In genomic region chr3:37859908-37860199, GRCh38 we compare ENCODE assay signal across 9 cellular contexts. TPM values are rescaled to one million over a fixed set of nuclear protein-coding genes. Genes with fewer than 3 reads are reported as not detected.
A peak's percentile ranks its signal among the peaks of the same experiment; 100 is the strongest.
DNase-seq lines count a peak whose midpoint lies in the region; TF ChIP-seq lines count a peak whose summit lies in the region.
"Had no signal": no experiment of that assay in that cellular context is flagged by ENCODE, and none has a peak within 500 bp of the region (broad histone marks: within the 10 kb centered on the region; RNA-seq: fewer than 3 reads in every experiment).

No MANE protein-coding gene starts in this region.

- peaks cover 29% of the 10 kb centered on the region for H3F3A ChIP-seq in neural progenitor cell (ENCODE audit: low read depth)

- H3K27me3 ChIP-seq in ACC112 (ENCODE audit: insufficient read depth, low read length) (no peaks in the 10 kb centered on the region), HUES6 (ENCODE audit: control insufficient read depth, insufficient read depth, low read length) (peaks cover 2% of the 10 kb centered on the region), duodenal mucosa (ENCODE audit: control insufficient read depth in 1 of 2, insufficient read depth in 2 of 2, low read length in 2 of 2) (no peaks in the 10 kb centered on the region), neural progenitor cell (peaks cover 11% of the 10 kb centered on the region)

- H4K20me1 ChIP-seq in neural progenitor cell (ENCODE audit: low read depth), result peaks cover 18% of the 10 kb centered on the region

- no peaks in the 10 kb centered on the region for H3K9me3 Mint-ChIP-seq in neural progenitor cell

- H3K4me1 Mint-ChIP-seq in neural progenitor cell, result peaks cover 29% of the 10 kb centered on the region

- H3K36me3 ChIP-seq in ACC112 (ENCODE audit: insufficient read depth, low read length), result no peaks in the 10 kb centered on the region
- H3K36me3 ChIP-seq in HUES6 (ENCODE audit: control insufficient read depth, insufficient read depth, low read length), result no peaks in the 10 kb centered on the region
- H3K36me3 ChIP-seq in duodenal mucosa (ENCODE audit: control insufficient read depth in 1 of 2, insufficient read depth in 2 of 2, low read length in 2 of 2), result no peaks in the 10 kb centered on the region
- no peaks in the 10 kb centered on the region for H3K36me3 ChIP-seq in neural progenitor cell

- no peak for TF ChIP-seq CTCF in neural progenitor cell (IDR thresholded peaks at IDR 0.05)

- H3K79me2 ChIP-seq in ACC112 (ENCODE audit: control insufficient read depth, insufficient read depth, low read length, unreplicated experiment) (peaks cover 36% of the 10 kb centered on the region), neural progenitor cell (ENCODE audit: low read depth) (peaks cover 24% of the 10 kb centered on the region)

- H3K27ac ChIP-seq in ACC112 (ENCODE audit: low read depth, low read length) (0 out of 2 replicates have a peak overlapping the region, but pooled peaks have one; percentile 16), HUES6 (ENCODE audit: low read depth, low read length) (no peak overlapping the region), duodenal mucosa (ENCODE audit: low read depth, low read length) (peak overlapping the region; percentile 47), neural progenitor cell (no peak overlapping the region)

- no peak overlapping the region for H3K27ac Mint-ChIP-seq in neural progenitor cell
- H3K27ac Mint-ChIP-seq: nephron progenitor cell had no signal

- H3K9ac ChIP-seq in HUES6 (ENCODE audit: low read length) (no peak overlapping the region), duodenal mucosa (ENCODE audit: low read depth in 1 of 2, low read length in 2 of 2) (peak overlapping the region in 1 of 2 donors; percentile 41), neural progenitor cell (no peak overlapping the region)

- H3K4me3 Mint-ChIP-seq in neural progenitor cell, result peak overlapping the region; percentile 87

- no peaks in the 10 kb centered on the region for H3K9me3 ChIP-seq in HUES6 (ENCODE audit: control insufficient read depth, insufficient read depth, low read depth, low read length)
- no peaks in the 10 kb centered on the region for H3K9me3 ChIP-seq in duodenal mucosa (ENCODE audit: control insufficient read depth in 1 of 2, low read length in 2 of 2)
- H3K9me3 ChIP-seq in neural progenitor cell (ENCODE audit: low read depth), result no peaks in the 10 kb centered on the region

- peak overlapping the region; percentile 73 for H2AFZ ChIP-seq in ACC112 (ENCODE audit: low read length, unreplicated experiment)
- no peak overlapping the region for H2AFZ ChIP-seq in neural progenitor cell (replicated peaks)

- no peaks in the 10 kb centered on the region for H3K36me3 Mint-ChIP-seq in neural progenitor cell

- no peak for DNase-seq in neural progenitor cell (ENCODE audit: low spot score)
- no peak for DNase-seq in ureter (ENCODE audit: low spot score)
- no peak for DNase-seq in OCI-M1 (lab: John Stamatoyannopoulos, UW)
- DNase-seq in stimulated activated naive CD4-positive, alpha-beta T cell (lab: John Stamatoyannopoulos, UW), result no peak
- DNase-seq in activated CD8-positive, alpha-beta memory T cell treated with anti-CD3 and anti-CD28 coated beads for 24 hours, result no peak

- H3K27me3 Mint-ChIP-seq in neural progenitor cell (ENCODE audit: insufficient read depth, low read depth), result peaks cover 3% of the 10 kb centered on the region

- H3K4me3 ChIP-seq in ACC112 (ENCODE audit: low read depth, low read length) (peak overlapping the region; percentile 76), HUES6 (ENCODE audit: low read depth, low read length) (peak overlapping the region; percentile 7; the same call in 1 of the 2 replicates), duodenal mucosa (ENCODE audit: low read depth in 1 of 2, low read length in 2 of 2) (peak overlapping the region in 1 of 2 donors; percentile 9), neural progenitor cell (no peak overlapping the region)

- H3K4me1 ChIP-seq in ACC112 (ENCODE audit: control insufficient read depth, insufficient read depth, low read length, unreplicated experiment) (peaks cover 25% of the 10 kb centered on the region), HUES6 (ENCODE audit: control insufficient read depth, insufficient read depth, low read length) (peaks cover 24% of the 10 kb centered on the region), duodenal mucosa (ENCODE audit: control insufficient read depth in 1 of 2, insufficient read depth in 2 of 2, low read length in 2 of 2) (peaks cover 14 to 17% of the 10 kb centered on the region in 2 donors), neural progenitor cell (peaks cover 13% of the 10 kb centered on the region)

- no peak overlapping the region for H3K4me2 ChIP-seq in neural progenitor cell

RNA-seq across cellular contexts. Expression of gene CTDSPL, which starts 1.8 kb away (rescaled TPM):
- total RNA-seq in neural progenitor cell (ENCODE audit: low replicate concordance) (36.9 and 43.0 TPM in 2 replicates), ureter (68.4 TPM)

Comparison
In these comparisons a context has a peak if more than half of its experiments do, and no peak if none do; other contexts are left out.
1. H3K27ac ChIP-seq: peak in ACC112 (single experiment) and duodenal mucosa (single experiment); none in HUES6 (single experiment) and neural progenitor cell (single experiment).